ENCODE assay signal across 16 cellular contexts in genomic region chr3:7657214-7658112, GRCh38.
A peak's percentile ranks its signal among the peaks of the same experiment; 100 is the strongest.
DNase-seq lines count a peak whose midpoint lies in the region; ATAC-seq, FAIRE-seq and TF ChIP-seq lines count a peak whose summit lies in the region.
"Had no signal": no experiment of that assay in that cellular context is flagged by ENCODE, and none has a peak within 500 bp of the region (broad histone marks: within the 10 kb centered on the region; RNA-seq: fewer than 3 reads in every experiment).

No MANE protein-coding gene starts in this region.

- no peaks in the 10 kb centered on the region for H3K9me3 ChIP-seq in keratinocyte (ENCODE audit: control insufficient read depth, low read depth, low read length)
- H3K9me3 ChIP-seq in upper lobe of right lung: no peaks in the 10 kb centered on the region
- no peaks in the 10 kb centered on the region for H3K9me3 ChIP-seq in prostate gland

- no peak for TF ChIP-seq POLR2A in prostate gland (IDR thresholded peaks at IDR 0.05)

- no peaks in the 10 kb centered on the region for H3K79me2 ChIP-seq in keratinocyte (ENCODE audit: control insufficient read depth, insufficient read depth, low read length)

- H3K9ac ChIP-seq in keratinocyte (ENCODE audit: control insufficient read depth, extremely low read depth, insufficient read depth, low read length): peak overlapping the region; percentile 30

- no peaks in the 10 kb centered on the region for H3K36me3 ChIP-seq in bronchial epithelial cell (ENCODE audit: control insufficient read depth, insufficient read depth, low read length)
- no peaks in the 10 kb centered on the region for H3K36me3 ChIP-seq in keratinocyte (ENCODE audit: control insufficient read depth in 2 of 2, extremely low read depth in 1 of 2, insufficient read depth in 2 of 2, low read length in 2 of 2)
- no peaks in the 10 kb centered on the region for H3K36me3 ChIP-seq in upper lobe of right lung
- no peaks in the 10 kb centered on the region for H3K36me3 ChIP-seq in prostate gland

- H3K4me1 ChIP-seq in keratinocyte (ENCODE audit: control insufficient read depth, extremely low read depth, insufficient read depth, low read length) (peaks cover 20% of the 10 kb centered on the region), upper lobe of right lung (no peaks in the 10 kb centered on the region), prostate gland (replicated peaks) (no peaks in the 10 kb centered on the region)

- FAIRE-seq in bronchial epithelial cell (lab: Jason Lieb, UNC) (no peak), keratinocyte (lab: Jason Lieb, UNC) (peak; percentile 74)
- FAIRE-seq: G401.6, GM12891 had no signal

- intact Hi-C loops in upper lobe of right lung (cut with DNase I) (no loop called here), prostate gland (cut with DNase I) (no loop called here)

- no peaks in the 10 kb centered on the region for H4K20me1 ChIP-seq in keratinocyte (ENCODE audit: control insufficient read depth, extremely low read depth, insufficient read depth, low read length)

- TF ChIP-seq CTCF in bronchial epithelial cell (IDR thresholded peaks at IDR 0.05; ENCODE audit: insufficient read depth, low read length, severe bottlenecking) (no peak), fibroblast of mammary gland (conservative IDR thresholded peaks at IDR 0.05; ENCODE audit: control insufficient read depth, insufficient read depth, low read depth, low read length) (no peak), keratinocyte (optimal IDR thresholded peaks at IDR 0.05 in 1 of 3, IDR thresholded peaks at IDR 0.05 in 1 of 3, conservative IDR thresholded peaks at IDR 0.05 in 1 of 3; ENCODE audit: extremely low read depth in 1 of 3, insufficient read depth in 2 of 3, low read length in 3 of 3) (no peak), upper lobe of right lung (IDR thresholded peaks at IDR 0.05) (no peak), prostate gland (IDR thresholded peaks at IDR 0.05) (no peak)

- H3K4me2 ChIP-seq in keratinocyte (ENCODE audit: control insufficient read depth, extremely low read depth, insufficient read depth, low read depth, low read length): peak overlapping the region; percentile 83

- H3K4me3 ChIP-seq in bronchial epithelial cell (ENCODE audit: low read depth, low read length) (no peak overlapping the region), fibroblast of mammary gland (ENCODE audit: control insufficient read depth, low read depth, low read length) (no peak overlapping the region), keratinocyte (ENCODE audit: control insufficient read depth in 2 of 3, extremely low read depth in 1 of 3, insufficient read depth in 2 of 3, low read depth in 1 of 3, low read length in 3 of 3) (peak overlapping the region in 2 of 3 experiments; percentile 18 to 29), upper lobe of right lung (no peak overlapping the region), prostate gland (no peak overlapping the region)

- ATAC-seq in upper lobe of right lung (no peak), GM21786 (IDR thresholded peaks at IDR 0.05; ENCODE audit: unreplicated experiment) (no peak)
- ATAC-seq: CD8-positive, alpha-beta T cell had no signal

- H3K27me3 ChIP-seq in bronchial epithelial cell (ENCODE audit: control insufficient read depth, insufficient read depth, low read length) (no peaks in the 10 kb centered on the region), keratinocyte (ENCODE audit: control insufficient read depth, extremely low read depth, insufficient read depth, low read length) (no peaks in the 10 kb centered on the region), upper lobe of right lung (no peaks in the 10 kb centered on the region), prostate gland (replicated peaks; ENCODE audit: insufficient read depth) (no peaks in the 10 kb centered on the region)

- DNase-seq in bronchial epithelial cell (ENCODE audit: low read depth): peak; percentile 80
- peak; percentile 2 for DNase-seq in fibroblast of mammary gland (ENCODE audit: low read depth)
- DNase-seq in keratinocyte (ENCODE audit: low read depth, low spot score): peak; percentile 38
- DNase-seq in upper lobe of right lung: no peak
- no peak for DNase-seq in prostate gland (ENCODE audit: low spot score)
- DNase-seq in activated CD4-positive, alpha-beta T cell treated with anti-CD3 and anti-CD28 coated beads for 4 hours: no peak
- DNase-seq: CD8-positive, alpha-beta T cell; DMS79 treated with DMSO at 0.1 percent for 48 hours; HCEC 1CT; MM.1S; NCI-H1105 treated with DMSO at 0.1 percent for 48 hours; NCI-H187; NCI-H748 treated with DMSO at 0.1 percent for 48 hours had no signal

- H2AFZ ChIP-seq in keratinocyte (ENCODE audit: control insufficient read depth, low read length): peak overlapping the region; percentile 85

- dilution Hi-C loops in keratinocyte (cut with MboI; ENCODE audit: extremely low pct_ligation_motif_present, low sequenced_read_pairs): no loop called here

- WGBS in prostate gland: 52% methylated on average over 4 of the region's 4 CpGs

- H3K27ac ChIP-seq in keratinocyte (ENCODE audit: control insufficient read depth, insufficient read depth, low read length): peak overlapping the region; percentile 80
- peak overlapping the region; percentile 44 for H3K27ac ChIP-seq in upper lobe of right lung
- no peak overlapping the region for H3K27ac ChIP-seq in prostate gland

- H3K9me1 ChIP-seq in keratinocyte (ENCODE audit: control insufficient read depth, extremely low read depth, insufficient read depth, low read length): no peaks in the 10 kb centered on the region

Comparison
In these comparisons a context has a peak if more than half of its experiments do, and no peak if none do; other contexts are left out.
1. DNase-seq: peak in bronchial epithelial cell (single experiment), fibroblast of mammary gland (single experiment) and keratinocyte (single experiment); none in upper lobe of right lung (single experiment), prostate gland (single experiment) and activated CD4-positive, alpha-beta T cell treated with anti-CD3 and anti-CD28 coated beads for 4 hours (0 of 2).
2. H3K4me3 ChIP-seq: peak in keratinocyte (2 of 3); none in bronchial epithelial cell (single experiment), fibroblast of mammary gland (single experiment), upper lobe of right lung (single experiment) and prostate gland (0 of 2).
3. H3K27ac ChIP-seq: peak in keratinocyte (single experiment) and upper lobe of right lung (single experiment); none in prostate gland (0 of 2).